In the genomic region with DNA sequence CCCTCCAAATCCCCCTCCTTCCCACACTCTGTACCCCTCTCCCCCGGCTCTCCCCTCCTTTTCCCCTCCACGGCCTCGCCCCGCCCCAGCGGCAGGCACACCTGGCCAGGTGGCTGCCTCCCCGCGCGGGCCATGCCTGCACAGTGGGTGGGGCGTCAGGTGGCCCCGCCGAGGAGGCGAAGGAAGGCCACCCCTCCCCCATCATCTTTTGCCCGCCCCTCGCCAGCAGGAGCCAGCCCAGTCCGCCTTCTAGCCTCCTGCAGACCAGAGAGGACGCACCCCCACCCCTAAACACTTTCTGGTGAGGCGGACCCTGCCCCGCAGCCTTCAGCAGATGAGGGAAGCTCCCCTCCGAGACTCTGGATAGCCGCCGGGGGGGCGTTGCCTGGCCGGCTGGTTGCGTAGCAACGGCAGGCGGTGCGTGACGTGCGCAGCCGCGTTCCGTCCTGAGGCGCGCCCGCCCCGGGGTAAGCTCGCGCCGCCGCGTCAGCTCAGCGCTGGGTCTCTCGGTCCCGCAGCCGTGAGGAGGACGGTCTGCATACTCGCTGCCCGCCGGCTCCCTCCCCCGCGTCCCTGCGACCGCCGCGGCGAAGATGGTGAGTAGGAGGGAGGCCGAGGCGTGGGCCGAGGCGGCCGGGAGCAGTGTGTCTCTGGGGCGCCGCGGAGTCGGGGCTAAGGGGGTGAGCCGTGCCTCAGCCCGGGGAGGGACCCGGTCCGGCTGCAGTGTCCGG, we compare ENCODE assay signal across 8 cellular contexts. TPM values are rescaled to one million over a fixed set of nuclear protein-coding genes. Genes with fewer than 3 reads are reported as not detected.
DNase-seq lines count a peak whose midpoint lies in the region; TF ChIP-seq lines count a peak whose summit lies in the region.

Gene DSTN, plus strand, starts transcription at position 460 of the 731 bp plus-strand sequence. Its CDS starts 134 bp downstream, at position 594.

- H3K4me3 ChIP-seq in HAP-1, result peak within 1 kb of the TSS; percentile 85
- H3K4me3 ChIP-seq in MG63, result peak within 1 kb of the TSS; percentile 71
- H3K4me3 ChIP-seq in SJCRH30, result peak within 1 kb of the TSS; percentile 93
- H3K4me3 ChIP-seq in foreskin fibroblast (ENCODE audit: low read depth in 1 of 2, low read length in 2 of 2), result peak within 1 kb of the TSS; percentile 86 to 92
- H3K4me3 ChIP-seq in stomach smooth muscle (ENCODE audit: low read length in 2 of 2), result peak within 1 kb of the TSS; percentile 96

- in situ Hi-C loops in HAP-1 (cut with MboI; ENCODE audit: low sequenced_read_pairs), result no loop called here

- H3K9me3 ChIP-seq in HAP-1, result no peaks in the 10 kb centered on the region; the same call in 1 of the 2 replicates
- no peaks in the 10 kb centered on the region for H3K9me3 ChIP-seq in MG63
- no peaks in the 10 kb centered on the region for H3K9me3 ChIP-seq in SJCRH30 (replicated peaks)
- no peaks in the 10 kb centered on the region for H3K9me3 ChIP-seq in stomach smooth muscle (ENCODE audit: control insufficient read depth in 2 of 2, low read length in 2 of 2)

- no peaks in the 10 kb centered on the region; the same call in 1 of the 2 replicates for H3K36me3 ChIP-seq in HAP-1 (replicated peaks)
- peaks cover 4% of the 10 kb centered on the region for H3K36me3 ChIP-seq in MG63
- H3K36me3 ChIP-seq in SJCRH30, result no peaks in the 10 kb centered on the region
- peaks cover 2 to 4% of the 10 kb centered on the region in 2 donors for H3K36me3 ChIP-seq in stomach smooth muscle (ENCODE audit: control insufficient read depth in 2 of 2, insufficient read depth in 2 of 2, low read length in 2 of 2)

- TF ChIP-seq CTCF in foreskin fibroblast (IDR thresholded peaks at IDR 0.05; ENCODE audit: low read depth, low read length) (no peak), neural crest cell (conservative IDR thresholded peaks at IDR 0.05) (no peak)

- peak within 1 kb of the TSS; percentile 97 to 99 for H3K9ac ChIP-seq in stomach smooth muscle (ENCODE audit: low read length in 2 of 2)

- H3K27me3 ChIP-seq in HAP-1 (ENCODE audit: low read depth), result no peaks in the 10 kb centered on the region
- no peaks in the 10 kb centered on the region for H3K27me3 ChIP-seq in MG63
- H3K27me3 ChIP-seq in SJCRH30, result no peaks in the 10 kb centered on the region
- no peaks in the 10 kb centered on the region for H3K27me3 ChIP-seq in stomach smooth muscle (ENCODE audit: control insufficient read depth in 1 of 2, insufficient read depth in 2 of 2, low read length in 2 of 2)

- H3K36me3 Mint-ChIP-seq in neural crest cell (ENCODE audit: low read depth), result no peaks in the 10 kb centered on the region

- no peaks in the 10 kb centered on the region for H3K9me3 Mint-ChIP-seq in neural crest cell

- peak within 1 kb of the TSS; percentile 93 for H3K4me3 Mint-ChIP-seq in neural crest cell

- DNase-seq in GDM1 (lab: John Stamatoyannopoulos, UW), result peak; percentile 85
- DNase-seq in HAP-1 (ENCODE audit: low spot score in 2 of 2), result peak; percentile 91 to 95
- DNase-seq in MG63, result peak; percentile 93
- peak; percentile 92 for DNase-seq in SJCRH30
- peak; percentile 73 for DNase-seq in activated gamma-delta T cell treated with anti-CD3 and anti-CD28 coated beads, Interleukin-2, amount 50 U/mL, for 16 hours (ENCODE audit: low read depth)
- peak; percentile 94 to 98 for DNase-seq in foreskin fibroblast
- peak; percentile 78 for DNase-seq in neural crest cell (ENCODE audit: low read depth, low spot score)

- H3K4me1 ChIP-seq in HAP-1 (peaks cover 31% of the 10 kb centered on the region), SJCRH30 (peaks cover 9% of the 10 kb centered on the region; the same call in 1 of the 2 replicates), stomach smooth muscle (ENCODE audit: control insufficient read depth, insufficient read depth, low read length) (peaks cover 22% of the 10 kb centered on the region)

- peaks cover 22% of the 10 kb centered on the region for H3K27me3 Mint-ChIP-seq in neural crest cell (ENCODE audit: low read depth)

- H3K27ac Mint-ChIP-seq in neural crest cell (ENCODE audit: unreplicated experiment), result peak within 1 kb of the TSS; percentile 73

- peaks cover 36% of the 10 kb centered on the region for H3K4me1 Mint-ChIP-seq in neural crest cell

- H3K27ac ChIP-seq in SJCRH30, result peak within 1 kb of the TSS; percentile 68
- peak within 1 kb of the TSS; percentile 99 for H3K27ac ChIP-seq in stomach smooth muscle (ENCODE audit: low read length)

RNA-seq across cellular contexts. Expression of gene DSTN, which starts in this region (rescaled TPM):
- 310 and 627 TPM in 2 replicates for total RNA-seq in MG63 (2014; rRNA removed; shearing (Covaris generic); ENCODE audit: low replicate concordance)
- total RNA-seq in SJCRH30 (2014; rRNA removed; shearing (Covaris generic)), result 117 and 121 TPM in 2 replicates
- total RNA-seq in neural crest cell, result 91.9 and 98.7 TPM in 2 replicates

Comparison
In these comparisons a context has a peak if more than half of its experiments do, and no peak if none do; other contexts are left out.
1. Peak in every context shown above with its lines: DNase-seq, H3K4me3 ChIP-seq and H3K27ac ChIP-seq.